25 cellular contexts compared by ENCODE assay signal in genomic region chrX:80489166-80489565, GRCh38.
"Had no signal": no experiment of that assay in that cellular context is flagged by ENCODE, and none has a peak within 500 bp of the region (broad histone marks: within the 10 kb centered on the region; RNA-seq: fewer than 3 reads in every experiment).

No MANE protein-coding gene starts in this region.

- H3K27ac Mint-ChIP-seq: natural killer cell; nephron; neural progenitor cell; progenitor cell of endocrine pancreas; stimulated activated effector memory CD8-positive, alpha-beta T cell treated with anti-CD3 and anti-CD28 coated beads, Interleukin-12 subunit alpha, Interleukin-12 subunit beta, amount 100 ng/mL, for 72 hours; stimulated activated naive B cell treated with anti-CD40 and anti-IgM and Interleukin-4, amounts not matched to agents 10 μg/mL and 1 μg/mL and 100 μg/mL, for 72 hours; stimulated activated naive CD8-positive, alpha-beta T cell treated with anti-CD3 and anti-CD28 coated beads, Interleukin-15, Interleukin-2, amounts not matched to agents 100 ng/mL and 50 ng/mL, for 24 hours; type B pancreatic cell had no signal

- H3K4me1 Mint-ChIP-seq: natural killer cell; nephron; neural progenitor cell; stimulated activated effector memory CD8-positive, alpha-beta T cell treated with anti-CD3 and anti-CD28 coated beads, Interleukin-12 subunit alpha, Interleukin-12 subunit beta, amount 100 ng/mL, for 72 hours; stimulated activated naive B cell treated with anti-CD40 and anti-IgM and Interleukin-4, amounts not matched to agents 10 μg/mL and 1 μg/mL and 100 μg/mL, for 72 hours had no signal

- DNase-seq: natural killer cell; occipital lobe; ovary; posterior cingulate gyrus; psoas muscle; right cardiac atrium; right lobe of liver; sigmoid colon; small intestine; stimulated activated CD4-positive, alpha-beta T cell treated with anti-CD3 and anti-CD28 coated beads, Interleukin-15, amount 100 ng/mL, for 24 hours; stimulated activated CD4-positive, alpha-beta T cell treated with anti-CD3 and anti-CD28 coated beads, Interleukin-2, amount 100 ng/mL, for 24 hours; stimulated activated CD4-positive, alpha-beta T cell treated with anti-CD3 and anti-CD28 coated beads, Interleukin-2, amount 100 ng/mL, for 48 hours; stimulated activated CD4-positive, alpha-beta T cell treated with anti-CD3 and anti-CD28 coated beads, Interleukin-4, amount 100 ng/mL, for 24 hours; stimulated activated naive B cell treated with anti-CD40 and anti-IgM and Interleukin-4, amounts not matched to agents 10 μg/mL and 1 μg/mL and 100 μg/mL, for 72 hours; stimulated activated naive CD4-positive, alpha-beta T cell treated with Interleukin-2 at 50 U/mL for 16 hours; stomach; thyroid gland; upper lobe of right lung; uterus had no signal

- H3K9me3 Mint-ChIP-seq: stimulated activated naive CD8-positive, alpha-beta T cell treated with anti-CD3 and anti-CD28 coated beads, Interleukin-15, Interleukin-2, amounts not matched to agents 100 ng/mL and 50 ng/mL, for 24 hours had no signal

- H3K36me3 Mint-ChIP-seq: natural killer cell; neural progenitor cell; stimulated activated effector memory CD8-positive, alpha-beta T cell treated with anti-CD3 and anti-CD28 coated beads, Interleukin-12 subunit alpha, Interleukin-12 subunit beta, amount 100 ng/mL, for 72 hours; stimulated activated naive B cell treated with anti-CD40 and anti-IgM and Interleukin-4, amounts not matched to agents 10 μg/mL and 1 μg/mL and 100 μg/mL, for 72 hours; type B pancreatic cell had no signal

- H3K4me3 Mint-ChIP-seq: natural killer cell; nephron; neural progenitor cell; stimulated activated effector memory CD8-positive, alpha-beta T cell treated with anti-CD3 and anti-CD28 coated beads, Interleukin-12 subunit alpha, Interleukin-12 subunit beta, amount 100 ng/mL, for 72 hours; stimulated activated naive B cell treated with anti-CD40 and anti-IgM and Interleukin-4, amounts not matched to agents 10 μg/mL and 1 μg/mL and 100 μg/mL, for 72 hours; stimulated activated naive CD8-positive, alpha-beta T cell treated with anti-CD3 and anti-CD28 coated beads, Interleukin-15, Interleukin-2, amounts not matched to agents 100 ng/mL and 50 ng/mL, for 24 hours; type B pancreatic cell had no signal

- H3K27me3 Mint-ChIP-seq: progenitor cell of endocrine pancreas; stimulated activated naive B cell treated with anti-CD40 and anti-IgM and Interleukin-4, amounts not matched to agents 10 μg/mL and 1 μg/mL and 100 μg/mL, for 72 hours; stimulated activated naive CD8-positive, alpha-beta T cell treated with anti-CD3 and anti-CD28 coated beads, Interleukin-15, Interleukin-2, amounts not matched to agents 100 ng/mL and 50 ng/mL, for 24 hours; type B pancreatic cell had no signal

- ATAC-seq: natural killer cell; psoas muscle; right cardiac atrium; right lobe of liver; stimulated activated effector memory CD8-positive, alpha-beta T cell treated with anti-CD3 and anti-CD28 coated beads, Interleukin-12 subunit alpha, Interleukin-12 subunit beta, amount 100 ng/mL, for 72 hours; stimulated activated naive B cell treated with anti-CD40 and anti-IgM and Interleukin-4, amounts not matched to agents 10 μg/mL and 1 μg/mL and 100 μg/mL, for 72 hours; upper lobe of right lung had no signal
